ENCODE assay signal across 10 cellular contexts in the genomic region with DNA sequence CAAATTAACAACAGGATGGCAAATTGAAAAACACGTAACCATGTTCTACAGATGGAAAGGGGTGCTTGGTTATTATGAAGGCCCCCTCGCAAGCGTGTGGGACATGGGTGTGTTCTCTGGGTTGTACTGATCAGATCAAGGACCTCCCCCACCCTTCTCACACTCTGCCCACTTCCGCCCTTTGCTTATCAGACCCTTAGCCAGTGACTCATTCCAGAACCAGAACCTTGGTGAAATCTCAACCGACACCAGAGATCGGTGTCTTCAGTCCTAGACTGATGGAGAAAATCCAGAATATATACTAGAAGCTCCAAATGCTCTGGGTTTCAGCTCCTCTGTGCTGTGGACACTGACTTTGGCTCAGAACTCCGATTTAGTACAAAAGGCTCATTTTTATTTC.
DNase-seq lines count a peak whose midpoint lies in the region; ATAC-seq and TF ChIP-seq lines count a peak whose summit lies in the region.
"Had no signal": no experiment of that assay in that cellular context is flagged by ENCODE, and none has a peak within 500 bp of the region (broad histone marks: within the 10 kb centered on the region; RNA-seq: fewer than 3 reads in every experiment).

No MANE protein-coding gene starts in this region.

- no peaks in the 10 kb centered on the region for H3K27me3 ChIP-seq in transverse colon

- H3K27me3 Mint-ChIP-seq in activated naive CD4-positive, alpha-beta T cell treated with anti-CD3 and anti-CD28 coated beads for 36 hours (ENCODE audit: low read depth), result no peaks in the 10 kb centered on the region

- H3K4me1 ChIP-seq in transverse colon, result no peaks in the 10 kb centered on the region

- ATAC-seq in HG02938 (IDR thresholded peaks at IDR 0.05; ENCODE audit: unreplicated experiment), result peak; percentile 63
- peak; percentile 99 for ATAC-seq in stimulated activated effector memory CD8-positive, alpha-beta T cell treated with anti-CD3 and anti-CD28 coated beads, Interleukin-12 subunit alpha, Interleukin-12 subunit beta, amount 100 ng/mL, for 72 hours

- H3K36me3 Mint-ChIP-seq in activated naive CD4-positive, alpha-beta T cell treated with anti-CD3 and anti-CD28 coated beads for 36 hours (ENCODE audit: low read depth), result peaks cover 13% of the 10 kb centered on the region
- H3K36me3 Mint-ChIP-seq in stimulated activated effector memory CD8-positive, alpha-beta T cell treated with anti-CD3 and anti-CD28 coated beads, Interleukin-12 subunit alpha, Interleukin-12 subunit beta, amount 100 ng/mL, for 72 hours, result peaks cover 72% of the 10 kb centered on the region

- peak; percentile 58 for DNase-seq in activated naive CD4-positive, alpha-beta T cell treated with Interleukin-2 at 50 U/mL for 16 hours
- no peak for DNase-seq in activated naive CD4-positive, alpha-beta T cell treated with anti-CD3 and anti-CD28 coated beads for 36 hours
- DNase-seq in activated CD4-positive, CD25-positive, alpha-beta regulatory T cell treated with anti-CD3 and anti-CD28 coated beads, Interleukin-2, amount 50 U/mL, for 16 hours (ENCODE audit: low read depth, low spot score), result peak; percentile 29
- DNase-seq in stimulated activated effector memory CD8-positive, alpha-beta T cell treated with anti-CD3 and anti-CD28 coated beads, Interleukin-12 subunit alpha, Interleukin-12 subunit beta, amount 100 ng/mL, for 72 hours (ENCODE audit: low spot score in 2 of 2), result peak; percentile 26 to 73
- DNase-seq in NCI-H69 (lab: John Stamatoyannopoulos, UW) (no peak), NOMO-1 treated with DMSO at 0.1 percent for 48 hours (lab: John Stamatoyannopoulos, UW; ENCODE audit: unreplicated experiment) (no peak), transverse colon (no peak)
- DNase-seq: head of caudate nucleus had no signal

- no peak for TF ChIP-seq CTCF in transverse colon (IDR thresholded peaks at IDR 0.05)

- H3K4me1 Mint-ChIP-seq in activated naive CD4-positive, alpha-beta T cell treated with anti-CD3 and anti-CD28 coated beads for 36 hours (ENCODE audit: low read depth), result peaks cover 2% of the 10 kb centered on the region
- H3K4me1 Mint-ChIP-seq in stimulated activated effector memory CD8-positive, alpha-beta T cell treated with anti-CD3 and anti-CD28 coated beads, Interleukin-12 subunit alpha, Interleukin-12 subunit beta, amount 100 ng/mL, for 72 hours, result peaks cover 40% of the 10 kb centered on the region
- H3K4me1 Mint-ChIP-seq: nephron had no signal

- TF ChIP-seq POLR2A in transverse colon (IDR thresholded peaks at IDR 0.05), result no peak

- no peak overlapping the region for H3K4me3 Mint-ChIP-seq in activated naive CD4-positive, alpha-beta T cell treated with anti-CD3 and anti-CD28 coated beads for 36 hours
- H3K4me3 Mint-ChIP-seq in stimulated activated effector memory CD8-positive, alpha-beta T cell treated with anti-CD3 and anti-CD28 coated beads, Interleukin-12 subunit alpha, Interleukin-12 subunit beta, amount 100 ng/mL, for 72 hours, result peak overlapping the region; percentile 46
- H3K4me3 Mint-ChIP-seq: nephron had no signal

- CTCF ChIA-PET in activated naive CD4-positive, alpha-beta T cell treated with anti-CD3 and anti-CD28 coated beads for 36 hours (lab: Charles Lee), result no interaction called here

- H3K27ac ChIP-seq in transverse colon, result no peak overlapping the region

- in situ Hi-C loops in transverse colon (cut with MboI; ENCODE audit: low pct_ligation_motif_present in 1 of 4, low pct_unique_long_range_greater_than_20kb in 1 of 4, low sequenced_read_pairs in 3 of 4), result loop anchor here in 1 of 4 donors (25.0 kb wide), 1 partner anchor 301 kb away; no protein-coding TSS in a partner anchor

- 86 to 96% methylated on average over 3 to 7 of the region's 7 CpGs for WGBS in transverse colon (ENCODE audit: low coverage in 1 of 2), 2 donors

- intact Hi-C loops in activated naive CD4-positive, alpha-beta T cell treated with anti-CD3 and anti-CD28 coated beads for 36 hours (cut with micrococcal nuclease), result no loop called here
- intact Hi-C loops in transverse colon (cut with DNase I; ENCODE audit: low total_unique reads), result no loop called here

- H3K27ac Mint-ChIP-seq in activated naive CD4-positive, alpha-beta T cell treated with anti-CD3 and anti-CD28 coated beads for 36 hours, result no peak overlapping the region
- peak overlapping the region; percentile 30 for H3K27ac Mint-ChIP-seq in stimulated activated effector memory CD8-positive, alpha-beta T cell treated with anti-CD3 and anti-CD28 coated beads, Interleukin-12 subunit alpha, Interleukin-12 subunit beta, amount 100 ng/mL, for 72 hours
- H3K27ac Mint-ChIP-seq: nephron had no signal

- H3K36me3 ChIP-seq in transverse colon, result no peaks in the 10 kb centered on the region

- no peaks in the 10 kb centered on the region for H3K9me3 ChIP-seq in transverse colon

- TF ChIP-seq EP300 in transverse colon (IDR thresholded peaks at IDR 0.05; ENCODE audit: low read depth), result no peak

- H3K9me3 Mint-ChIP-seq in activated naive CD4-positive, alpha-beta T cell treated with anti-CD3 and anti-CD28 coated beads for 36 hours, result no peaks in the 10 kb centered on the region
- no peaks in the 10 kb centered on the region for H3K9me3 Mint-ChIP-seq in stimulated activated effector memory CD8-positive, alpha-beta T cell treated with anti-CD3 and anti-CD28 coated beads, Interleukin-12 subunit alpha, Interleukin-12 subunit beta, amount 100 ng/mL, for 72 hours
- H3K9me3 Mint-ChIP-seq: nephron had no signal

- no peak overlapping the region for H3K4me3 ChIP-seq in transverse colon

Comparison
In these comparisons a context has a peak if more than half of its experiments do, and no peak if none do; other contexts are left out.
1. DNase-seq: peak in activated naive CD4-positive, alpha-beta T cell treated with Interleukin-2 at 50 U/mL for 16 hours (single experiment), activated CD4-positive, CD25-positive, alpha-beta regulatory T cell treated with anti-CD3 and anti-CD28 coated beads, Interleukin-2, amount 50 U/mL, for 16 hours (single experiment) and stimulated activated effector memory CD8-positive, alpha-beta T cell treated with anti-CD3 and anti-CD28 coated beads, Interleukin-12 subunit alpha, Interleukin-12 subunit beta, amount 100 ng/mL, for 72 hours (2 of 2); none in activated naive CD4-positive, alpha-beta T cell treated with anti-CD3 and anti-CD28 coated beads for 36 hours (single experiment), NCI-H69 (single experiment), NOMO-1 treated with DMSO at 0.1 percent for 48 hours (single experiment) and transverse colon (single experiment).